In the genomic region with DNA sequence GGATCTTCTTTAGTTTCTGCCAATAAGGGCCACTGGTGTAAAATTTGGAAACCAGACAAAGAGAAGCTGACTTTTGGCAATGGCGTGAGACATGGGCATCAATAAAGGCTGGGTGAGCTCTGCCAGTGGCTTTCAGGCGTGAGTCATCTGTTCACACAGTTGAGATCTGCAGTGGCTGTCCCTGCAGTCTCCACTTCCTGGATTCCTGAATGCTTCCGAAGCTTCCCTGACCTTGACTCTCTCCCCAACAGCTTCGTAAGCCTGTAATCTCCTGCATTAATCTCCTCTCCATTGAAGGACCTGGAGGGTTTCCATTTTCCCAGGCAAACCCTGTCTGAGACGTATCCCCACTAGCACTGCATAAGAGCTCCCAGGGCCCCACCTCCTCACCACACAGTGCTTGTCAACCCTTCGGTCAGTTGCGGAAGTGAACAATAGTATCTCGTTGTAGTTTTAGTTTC, we compare ENCODE assay signal across 8 cellular contexts.
A peak's percentile ranks its signal among the peaks of the same experiment; 100 is the strongest.
DNase-seq lines count a peak whose midpoint lies in the region; FAIRE-seq and TF ChIP-seq lines count a peak whose summit lies in the region.

No MANE protein-coding gene starts in this region.

- TF ChIP-seq CTCF in bronchial epithelial cell (IDR thresholded peaks at IDR 0.05; ENCODE audit: insufficient read depth, low read length, severe bottlenecking) (no peak), uterus (IDR thresholded peaks at IDR 0.05) (no peak), GM13976 (IDR thresholded peaks at IDR 0.05; ENCODE audit: borderline replicate concordance, control extremely low read depth, extremely low read depth, insufficient read depth, missing control alignments) (no peak)

- in situ Hi-C loops in GM13976 (cut with MboI; ENCODE audit: low sequenced_read_pairs, unreplicated experiment) (no loop called here), KBM-7 (cut with MboI; ENCODE audit: low pct_unique_long_range_greater_than_20kb, low sequenced_read_pairs) (no loop called here)

- intact Hi-C loops in uterus (cut with DNase I; ENCODE audit: low total_unique reads), result no loop called here

- H3K27ac ChIP-seq in uterus, result no peak overlapping the region

- H3K9me3 ChIP-seq in uterus, result peaks cover 0 to 3% of the 10 kb centered on the region in 2 donors

- H3K4me3 ChIP-seq in bronchial epithelial cell (ENCODE audit: low read depth, low read length) (no peak overlapping the region), uterus (no peak overlapping the region), H7 (ENCODE audit: insufficient read depth, low read depth, low read length) (no peak overlapping the region)

- FAIRE-seq in bronchial epithelial cell (lab: Jason Lieb, UNC), result peak; percentile 75

- no peaks in the 10 kb centered on the region for H3K36me3 ChIP-seq in bronchial epithelial cell (ENCODE audit: control insufficient read depth, insufficient read depth, low read length)
- no peaks in the 10 kb centered on the region for H3K36me3 ChIP-seq in uterus
- H3K36me3 ChIP-seq in H7 (replicated peaks; ENCODE audit: control insufficient read depth, insufficient read depth, low read length), result no peaks in the 10 kb centered on the region

- DNase-seq in DMS153 treated with DMSO at 0.1 percent for 48 hours (lab: John Stamatoyannopoulos, UW; ENCODE audit: unreplicated experiment) (peak; percentile 67), NCI-H510A (lab: John Stamatoyannopoulos, UW) (peak; percentile 37), bronchial epithelial cell (ENCODE audit: low read depth) (peak; percentile 16), occipital lobe (lab: John Stamatoyannopoulos, UW) (peak; percentile 16), uterus (no peak), GM13976 (ENCODE audit: low spot score) (no peak), H7 (no peak), KBM-7 (no peak)

- H3K27me3 ChIP-seq in bronchial epithelial cell (ENCODE audit: control insufficient read depth, insufficient read depth, low read length), result no peaks in the 10 kb centered on the region
- no peaks in the 10 kb centered on the region for H3K27me3 ChIP-seq in uterus
- H3K27me3 ChIP-seq in H7 (ENCODE audit: control insufficient read depth, insufficient read depth, low read length), result no peaks in the 10 kb centered on the region

- TF ChIP-seq POLR2A in uterus (IDR thresholded peaks at IDR 0.05), result no peak

- H3K4me1 ChIP-seq in uterus, result no peaks in the 10 kb centered on the region

Comparison
In these comparisons a context has a peak if more than half of its experiments do, and no peak if none do; other contexts are left out.
1. DNase-seq: peak in DMS153 treated with DMSO at 0.1 percent for 48 hours (single experiment), NCI-H510A (single experiment), bronchial epithelial cell (single experiment) and occipital lobe (single experiment); none in uterus (0 of 2), GM13976 (single experiment), H7 (single experiment) and KBM-7 (single experiment).